ENCODE assay signal across 1 cellular context in the genomic region with DNA sequence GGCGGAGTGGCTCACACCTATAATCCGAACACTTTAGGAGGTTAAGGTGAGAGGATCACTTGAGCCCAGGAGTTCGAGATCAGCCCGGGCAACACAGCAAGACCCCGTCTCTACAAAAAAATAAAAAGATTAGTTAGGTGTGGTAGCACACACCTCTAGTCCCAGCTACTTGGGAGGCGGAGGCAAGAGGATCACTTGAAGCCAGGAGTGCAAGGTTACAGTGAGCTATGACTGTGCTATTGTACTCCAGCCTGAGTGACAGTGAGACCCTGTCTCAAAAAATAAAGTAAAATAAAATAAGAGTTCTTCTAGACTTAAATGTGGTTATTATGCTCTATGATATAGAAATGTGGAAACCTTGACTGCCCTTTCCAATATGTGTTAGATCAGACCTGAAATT.
TF ChIP-seq lines count a peak whose summit lies in the region.

No MANE protein-coding gene starts in this region.

TF ChIP-seq in A549, 52 proteins besides CTCF, POLR2A, EP300 and RAD21:
- TF ChIP-seq GATA3 (IDR thresholded peaks at IDR 0.05; ENCODE audit: borderline replicate concordance) (no peak), ZFP36 (IDR thresholded peaks at IDR 0.05; ENCODE audit: borderline replicate concordance, partially characterized antibody) (no peak), CHD4 (IDR thresholded peaks at IDR 0.05; ENCODE audit: borderline replicate concordance) (no peak), CHD2 (IDR thresholded peaks at IDR 0.05; ENCODE audit: low read length, partially characterized antibody) (no peak), NFE2L2 (conservative IDR thresholded peaks at IDR 0.05; ENCODE audit: low read length) (no peak), HOXA7 (CRISPR knock-in tag; IDR thresholded peaks at IDR 0.05) (no peak)
